8 cellular contexts compared by ENCODE assay signal in the genomic region with DNA sequence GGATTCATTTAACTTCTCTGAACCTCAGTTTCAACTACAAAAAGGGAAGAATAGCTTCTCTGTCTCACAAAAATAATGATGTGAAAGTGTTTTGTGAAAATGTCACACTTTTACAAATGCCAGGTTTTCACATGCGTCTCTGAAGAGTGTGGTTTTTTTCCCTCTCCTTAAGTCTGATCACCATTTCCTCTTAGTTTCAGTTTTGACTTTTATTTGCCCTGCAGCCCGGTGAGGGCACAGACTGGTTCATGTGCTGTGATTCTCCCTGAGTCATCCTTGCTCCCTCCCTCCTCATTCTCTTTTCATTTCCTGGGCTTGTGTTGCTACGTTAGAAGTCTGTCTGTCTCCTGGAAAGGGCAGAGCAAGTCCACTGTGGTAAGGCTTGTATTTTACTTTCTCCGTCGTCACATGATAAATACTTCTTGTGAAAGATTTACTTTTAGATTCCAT.
A peak's percentile ranks its signal among the peaks of the same experiment; 100 is the strongest.
DNase-seq lines count a peak whose midpoint lies in the region; ATAC-seq and TF ChIP-seq lines count a peak whose summit lies in the region.

No MANE protein-coding gene starts in this region.

- no peaks in the 10 kb centered on the region for H3K9me3 ChIP-seq in HEK293 (ENCODE audit: control insufficient read depth, insufficient read depth, low read depth, low read length)
- no peaks in the 10 kb centered on the region for H3K9me3 ChIP-seq in thymus (ENCODE audit: control insufficient read depth)

- H3K4me1 ChIP-seq in HEK293 (ENCODE audit: control insufficient read depth, insufficient read depth, low read length) (peaks cover 14% of the 10 kb centered on the region; the same call in 1 of the 2 replicates), thymus (ENCODE audit: control insufficient read depth, insufficient read depth, low read length) (peaks cover 2% of the 10 kb centered on the region)

- H3K4me3 Mint-ChIP-seq in natural killer cell treated with Interleukin-12 subunit alpha and Interleukin-12 subunit beta and Interleukin-15 and Interleukin-18, amount 100 ng/mL, for 72 hours = peak overlapping the region; percentile 69

- peak; percentile 81 to 90 for ATAC-seq in natural killer cell treated with Interleukin-12 subunit alpha and Interleukin-12 subunit beta and Interleukin-15 and Interleukin-18, amount 100 ng/mL, for 72 hours

- CTCF ChIA-PET in HEK293 (lab: Yijun Ruan, JAX) = interaction anchor here (0.7 to 1.1 kb wide), 3 partner anchors 36 to 535 kb away, joined by 3 read pairs; no protein-coding TSS in a partner anchor

- POLR2A ChIA-PET in HEK293 (lab: Yijun Ruan, JAX) = interaction anchor here (1.4 kb wide), 1 partner anchor 68 kb away, joined by 3 read pairs; a partner anchor contains a TSS

- WGBS in thymus = 9% methylated on average over 5 of the region's 5 CpGs

- H3K27ac ChIP-seq in HEK293 (ENCODE audit: extremely low read depth, low read depth, low read length) = no peak overlapping the region
- peak overlapping the region; percentile 58 for H3K27ac ChIP-seq in thymus (ENCODE audit: low read depth)

- peak; percentile 92 for DNase-seq in GM03348 (ENCODE audit: low spot score)
- peak; percentile 99 for DNase-seq in MV-4-11 (lab: John Stamatoyannopoulos, UW)
- DNase-seq in activated CD8-positive, alpha-beta memory T cell treated with anti-CD3 and anti-CD28 coated beads, Interleukin-2, amount 50 U/mL, for 48 hours = peak; percentile 55
- peak; percentile 97 for DNase-seq in fibroblast of peridontal ligament (ENCODE audit: extremely low read depth)
- DNase-seq in natural killer cell treated with Interleukin-12 subunit alpha and Interleukin-12 subunit beta and Interleukin-15 and Interleukin-18, amount 100 ng/mL, for 72 hours (ENCODE audit: low spot score) = no peak
- no peak for DNase-seq in NCI-H1694 treated with DMSO at 0.1 percent for 48 hours (lab: John Stamatoyannopoulos, UW)

- H3K4me3 ChIP-seq in HEK293 (ENCODE audit: low read depth, low read length) = no peak overlapping the region
- no peak overlapping the region for H3K4me3 ChIP-seq in thymus (ENCODE audit: low read length)

- no peaks in the 10 kb centered on the region for H3K27me3 Mint-ChIP-seq in natural killer cell treated with Interleukin-12 subunit alpha and Interleukin-12 subunit beta and Interleukin-15 and Interleukin-18, amount 100 ng/mL, for 72 hours

- H3K27me3 ChIP-seq in thymus (ENCODE audit: control insufficient read depth, insufficient read depth) = no peaks in the 10 kb centered on the region

- H3K36me3 ChIP-seq in HEK293 (ENCODE audit: control insufficient read depth in 2 of 2, insufficient read depth in 1 of 2, low read length in 2 of 2) (peaks cover 5 to 14% of the 10 kb centered on the region in 2 experiments), thymus (ENCODE audit: control insufficient read depth, insufficient read depth) (peaks cover 4% of the 10 kb centered on the region)

- no peak for TF ChIP-seq CTCF in HEK293 (tag by site-specific recombination; IDR thresholded peaks at IDR 0.05)

- H3K27ac Mint-ChIP-seq in natural killer cell treated with Interleukin-12 subunit alpha and Interleukin-12 subunit beta and Interleukin-15 and Interleukin-18, amount 100 ng/mL, for 72 hours = peak overlapping the region; percentile 68 to 78

- no peaks in the 10 kb centered on the region for H3K9me3 Mint-ChIP-seq in natural killer cell treated with Interleukin-12 subunit alpha and Interleukin-12 subunit beta and Interleukin-15 and Interleukin-18, amount 100 ng/mL, for 72 hours

- no peaks in the 10 kb centered on the region for H3K36me3 Mint-ChIP-seq in natural killer cell treated with Interleukin-12 subunit alpha and Interleukin-12 subunit beta and Interleukin-15 and Interleukin-18, amount 100 ng/mL, for 72 hours

- peaks cover 14 to 16% of the 10 kb centered on the region in 2 donors for H3K4me1 Mint-ChIP-seq in natural killer cell treated with Interleukin-12 subunit alpha and Interleukin-12 subunit beta and Interleukin-15 and Interleukin-18, amount 100 ng/mL, for 72 hours (ENCODE audit: low read depth in 2 of 2)

TF ChIP-seq in HEK293, 187 proteins besides CTCF, POLR2A, EP300 and RAD21:
- TF ChIP-seq ZNF114 (tag by site-specific recombination; IDR thresholded peaks at IDR 0.05) (no peak), ZBTB17 (tag by site-specific recombination; IDR thresholded peaks at IDR 0.05) (peak; percentile 73), ZNF394 (tag by site-specific recombination; IDR thresholded peaks at IDR 0.05; ENCODE audit: borderline replicate concordance) (no peak), PRDM1 (tag by site-specific recombination; IDR thresholded peaks at IDR 0.05) (peak; percentile 96), ZNF600 (tag by site-specific recombination; IDR thresholded peaks at IDR 0.05) (peak; percentile 43; the same call in 1 of the 2 replicates), ZNF146 (tag by site-specific recombination; IDR thresholded peaks at IDR 0.05) (no peak), MYNN (tag by site-specific recombination; IDR thresholded peaks at IDR 0.05; ENCODE audit: borderline replicate concordance) (peak; percentile 90), ZNF174 (tag by site-specific recombination; IDR thresholded peaks at IDR 0.05) (no peak)
- TF ChIP-seq, protein P1, sequence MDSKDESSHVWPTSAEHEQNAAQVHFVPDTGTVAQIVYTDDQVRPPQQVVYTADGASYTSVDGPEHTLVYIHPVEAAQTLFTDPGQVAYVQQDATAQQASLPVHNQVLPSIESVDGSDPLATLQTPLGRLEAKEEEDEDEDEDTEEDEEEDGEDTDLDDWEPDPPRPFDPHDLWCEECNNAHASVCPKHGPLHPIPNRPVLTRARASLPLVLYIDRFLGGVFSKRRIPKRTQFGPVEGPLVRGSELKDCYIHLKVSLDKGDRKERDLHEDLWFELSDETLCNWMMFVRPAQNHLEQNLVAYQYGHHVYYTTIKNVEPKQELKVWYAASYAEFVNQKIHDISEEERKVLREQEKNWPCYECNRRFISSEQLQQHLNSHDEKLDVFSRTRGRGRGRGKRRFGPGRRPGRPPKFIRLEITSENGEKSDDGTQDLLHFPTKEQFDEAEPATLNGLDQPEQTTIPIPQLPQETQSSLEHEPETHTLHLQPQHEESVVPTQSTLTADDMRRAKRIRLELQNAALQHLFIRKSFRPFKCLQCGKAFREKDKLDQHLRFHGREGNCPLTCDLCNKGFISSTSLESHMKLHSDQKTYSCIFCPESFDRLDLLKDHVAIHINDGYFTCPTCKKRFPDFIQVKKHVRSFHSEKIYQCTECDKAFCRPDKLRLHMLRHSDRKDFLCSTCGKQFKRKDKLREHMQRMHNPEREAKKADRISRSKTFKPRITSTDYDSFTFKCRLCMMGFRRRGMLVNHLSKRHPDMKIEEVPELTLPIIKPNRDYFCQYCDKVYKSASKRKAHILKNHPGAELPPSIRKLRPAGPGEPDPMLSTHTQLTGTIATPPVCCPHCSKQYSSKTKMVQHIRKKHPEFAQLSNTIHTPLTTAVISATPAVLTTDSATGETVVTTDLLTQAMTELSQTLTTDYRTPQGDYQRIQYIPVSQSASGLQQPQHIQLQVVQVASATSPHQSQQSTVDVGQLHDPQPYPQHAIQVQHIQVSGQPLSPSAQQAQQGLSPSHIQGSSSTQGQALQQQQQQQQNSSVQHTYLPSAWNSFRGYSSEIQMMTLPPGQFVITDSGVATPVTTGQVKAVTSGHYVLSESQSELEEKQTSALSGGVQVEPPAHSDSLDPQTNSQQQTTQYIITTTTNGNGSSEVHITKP (tag by site-specific recombination; IDR thresholded peaks at IDR 0.05) = peak; percentile 59

Comparison
In these comparisons a context has a peak if more than half of its experiments do, and no peak if none do; other contexts are left out.
1. DNase-seq: peak in GM03348 (single experiment), MV-4-11 (single experiment), activated CD8-positive, alpha-beta memory T cell treated with anti-CD3 and anti-CD28 coated beads, Interleukin-2, amount 50 U/mL, for 48 hours (single experiment) and fibroblast of peridontal ligament (single experiment); none in natural killer cell treated with Interleukin-12 subunit alpha and Interleukin-12 subunit beta and Interleukin-15 and Interleukin-18, amount 100 ng/mL, for 72 hours (single experiment) and NCI-H1694 treated with DMSO at 0.1 percent for 48 hours (single experiment).